In genomic region chr6:53651764-53652401, GRCh38 we compare ENCODE assay signal across 8 cellular contexts. TPM values are rescaled to one million over a fixed set of nuclear protein-coding genes. Genes with fewer than 3 reads are reported as not detected.
DNase-seq lines count a peak whose midpoint lies in the region; ATAC-seq and TF ChIP-seq lines count a peak whose summit lies in the region.

No MANE protein-coding gene starts in this region.

- no peak overlapping the region for H3K27ac ChIP-seq in OCI-LY1 (ENCODE audit: low read depth, low read length, poor library complexity, severe bottlenecking)
- no peak overlapping the region for H3K27ac ChIP-seq in fibroblast of lung (ENCODE audit: insufficient read depth, low read length)
- peak overlapping the region; percentile 45 for H3K27ac ChIP-seq in naive thymus-derived CD4-positive, alpha-beta T cell (ENCODE audit: low read depth, low read length)

- no peaks in the 10 kb centered on the region for H3K27me3 Mint-ChIP-seq in activated T-cell treated with anti-CD3 and anti-CD28 coated beads, Interleukin-2, amount 50 U/mL, for 4 hours (ENCODE audit: low read depth)
- H3K27me3 Mint-ChIP-seq in naive thymus-derived CD4-positive, alpha-beta T cell = peaks cover 0 to 35% (median 0%) of the 10 kb centered on the region in 5 donors

- H2AFZ ChIP-seq in OCI-LY1 (ENCODE audit: low read length) (peak overlapping the region; percentile 94), fibroblast of lung (ENCODE audit: low read length) (peak overlapping the region; percentile 98)

- peak; percentile 81 for ATAC-seq in GM21360 (IDR thresholded peaks at IDR 0.05; ENCODE audit: unreplicated experiment)
- ATAC-seq in activated T-cell treated with anti-CD3 and anti-CD28 coated beads, Interleukin-2, amount 50 U/mL, for 4 hours = peak; percentile 94 to 95
- peak; percentile 94 for ATAC-seq in naive thymus-derived CD4-positive, alpha-beta T cell
- peak; percentile 96 for ATAC-seq in stimulated activated effector memory CD8-positive, alpha-beta T cell treated with anti-CD3 and anti-CD28 coated beads, Interleukin-12 subunit alpha, Interleukin-12 subunit beta, amount 100 ng/mL, for 72 hours

- H3K36me3 ChIP-seq in OCI-LY1 (ENCODE audit: insufficient read depth, low read length) (no peaks in the 10 kb centered on the region), fibroblast of lung (ENCODE audit: control insufficient read depth, insufficient read depth, low read length) (no peaks in the 10 kb centered on the region)
- H3K36me3 ChIP-seq in naive thymus-derived CD4-positive, alpha-beta T cell (ENCODE audit: control insufficient read depth in 2 of 3, insufficient read depth in 3 of 3, low read length in 3 of 3) = no peaks in the 10 kb centered on the region

- H3F3A ChIP-seq in OCI-LY1 (ENCODE audit: insufficient read depth, low read length) = no peaks in the 10 kb centered on the region

- H3K9me2 ChIP-seq in OCI-LY1 (ENCODE audit: low read depth, low read length) = no peaks in the 10 kb centered on the region

- H3K36me3 Mint-ChIP-seq in activated T-cell treated with anti-CD3 and anti-CD28 coated beads, Interleukin-2, amount 50 U/mL, for 4 hours (ENCODE audit: insufficient read depth) = no peaks in the 10 kb centered on the region
- H3K36me3 Mint-ChIP-seq in naive thymus-derived CD4-positive, alpha-beta T cell = peaks cover 0 to 7% (median 0%) of the 10 kb centered on the region in 5 donors
- peaks cover 7% of the 10 kb centered on the region for H3K36me3 Mint-ChIP-seq in stimulated activated effector memory CD8-positive, alpha-beta T cell treated with anti-CD3 and anti-CD28 coated beads, Interleukin-12 subunit alpha, Interleukin-12 subunit beta, amount 100 ng/mL, for 72 hours

- H3K9me3 ChIP-seq in OCI-LY1 (ENCODE audit: low read length) (no peaks in the 10 kb centered on the region), fibroblast of lung (ENCODE audit: control insufficient read depth, insufficient read depth, low read depth, low read length) (no peaks in the 10 kb centered on the region)
- H3K9me3 ChIP-seq in naive thymus-derived CD4-positive, alpha-beta T cell (ENCODE audit: control insufficient read depth in 2 of 3, low read length in 3 of 3) = no peaks in the 10 kb centered on the region

- peaks cover 36% of the 10 kb centered on the region for H3K4me1 Mint-ChIP-seq in activated T-cell treated with anti-CD3 and anti-CD28 coated beads, Interleukin-2, amount 50 U/mL, for 4 hours (ENCODE audit: low read depth)
- H3K4me1 Mint-ChIP-seq in naive thymus-derived CD4-positive, alpha-beta T cell = peaks cover 14 to 34% (median 21%) of the 10 kb centered on the region in 7 donors
- peaks cover 30% of the 10 kb centered on the region for H3K4me1 Mint-ChIP-seq in stimulated activated effector memory CD8-positive, alpha-beta T cell treated with anti-CD3 and anti-CD28 coated beads, Interleukin-12 subunit alpha, Interleukin-12 subunit beta, amount 100 ng/mL, for 72 hours

- no peaks in the 10 kb centered on the region for H3K9me3 Mint-ChIP-seq in activated T-cell treated with anti-CD3 and anti-CD28 coated beads, Interleukin-2, amount 50 U/mL, for 4 hours
- H3K9me3 Mint-ChIP-seq in naive thymus-derived CD4-positive, alpha-beta T cell = no peaks in the 10 kb centered on the region
- H3K9me3 Mint-ChIP-seq in stimulated activated effector memory CD8-positive, alpha-beta T cell treated with anti-CD3 and anti-CD28 coated beads, Interleukin-12 subunit alpha, Interleukin-12 subunit beta, amount 100 ng/mL, for 72 hours = no peaks in the 10 kb centered on the region

- H3K4me2 ChIP-seq in OCI-LY1 (ENCODE audit: low read length) (peak overlapping the region; percentile 89), fibroblast of lung (ENCODE audit: extremely low read depth, insufficient read depth, low read length) (peak overlapping the region; percentile 100)

- POLR2A ChIA-PET in naive thymus-derived CD4-positive, alpha-beta T cell (lab: Charles Lee) = interaction anchor here (1.2 to 3.4 kb wide), 3 partner anchors 105 to 160 kb away, joined by 7 to 20 read pairs (median 19); partner anchors contain the start of gene GCLC

- no peaks in the 10 kb centered on the region for H3K79me2 ChIP-seq in OCI-LY1 (ENCODE audit: insufficient read depth, low read length)
- H3K79me2 ChIP-seq in fibroblast of lung (ENCODE audit: control insufficient read depth, insufficient read depth, low read length) = no peaks in the 10 kb centered on the region

- peak; percentile 88 for DNase-seq in COLO668 (lab: John Stamatoyannopoulos, UW; ENCODE audit: unreplicated experiment)
- DNase-seq in HPDE6-E6E7 (ENCODE audit: extremely low spot score) = peak; percentile 54
- DNase-seq in activated T-cell treated with anti-CD3 and anti-CD28 coated beads, Interleukin-2, amount 50 U/mL, for 4 hours = peak; percentile 73
- DNase-seq in fibroblast of lung (ENCODE audit: low read depth in 2 of 2) = peak; percentile 55 to 64
- DNase-seq in naive thymus-derived CD4-positive, alpha-beta T cell = peak; percentile 62 to 82 (median 74)
- DNase-seq in stimulated activated effector memory CD8-positive, alpha-beta T cell treated with anti-CD3 and anti-CD28 coated beads, Interleukin-12 subunit alpha, Interleukin-12 subunit beta, amount 100 ng/mL, for 72 hours (ENCODE audit: low spot score in 2 of 2) = peak; percentile 71 to 84

- H3K9ac ChIP-seq in OCI-LY1 (ENCODE audit: low read length) = peak overlapping the region; percentile 59
- peak overlapping the region; percentile 57 for H3K9ac ChIP-seq in fibroblast of lung (ENCODE audit: insufficient read depth, low read length)

- H3K4me3 ChIP-seq in OCI-LY1 (ENCODE audit: low read depth, low read length, poor library complexity, severe bottlenecking) (peak overlapping the region; percentile 70), fibroblast of lung (replicated peaks in 1 of 4; ENCODE audit: control extremely low read depth in 1 of 4, insufficient read depth in 1 of 4, low read depth in 3 of 4, low read length in 4 of 4) (peak overlapping the region; percentile 65 to 74 (median 66))
- peak overlapping the region; percentile 91 for H3K4me3 ChIP-seq in naive thymus-derived CD4-positive, alpha-beta T cell (ENCODE audit: low read length)

- TF ChIP-seq CTCF in OCI-LY1 (IDR thresholded peaks at IDR 0.05; ENCODE audit: low read length) (no peak; the same call in 1 of the 2 replicates), fibroblast of lung (conservative IDR thresholded peaks at IDR 0.05 in 1 of 2, IDR thresholded peaks at IDR 0.05 in 1 of 2; ENCODE audit: low read depth in 1 of 2, low read length in 2 of 2) (peak; percentile 1 to 20)

- peak overlapping the region; percentile 65 to 93 (median 84) for H3K27ac Mint-ChIP-seq in naive thymus-derived CD4-positive, alpha-beta T cell
- peak overlapping the region; percentile 93 for H3K27ac Mint-ChIP-seq in stimulated activated effector memory CD8-positive, alpha-beta T cell treated with anti-CD3 and anti-CD28 coated beads, Interleukin-12 subunit alpha, Interleukin-12 subunit beta, amount 100 ng/mL, for 72 hours

- intact Hi-C loops in naive thymus-derived CD4-positive, alpha-beta T cell (cut with micrococcal nuclease) = loop anchor here (1.0 to 10.0 kb wide), 17 partner anchors 73 to 980 kb away; partner anchors contain the start of genes GCLC (in 2 of the 2), GSTA4 (in 2 of the 2), ELOVL5 (in 1 of the 2) and TMEM14A (in 1 of the 2)

- CTCF ChIA-PET in naive thymus-derived CD4-positive, alpha-beta T cell (lab: Charles Lee) = interaction anchor here (0.6 to 6.6 kb wide), 14 partner anchors 9 to 157 kb away, joined by 3 to 80 read pairs (median 4); partner anchors contain the start of gene GCLC

- H4K20me1 ChIP-seq in OCI-LY1 (ENCODE audit: insufficient read depth, low read length) = no peaks in the 10 kb centered on the region
- H4K20me1 ChIP-seq in fibroblast of lung (ENCODE audit: control insufficient read depth, extremely low read depth, insufficient read depth, low read length) = no peaks in the 10 kb centered on the region

- H3K4me1 ChIP-seq in OCI-LY1 (ENCODE audit: insufficient read depth, low read length, severe bottlenecking) = peaks cover 43% of the 10 kb centered on the region
- no peaks in the 10 kb centered on the region for H3K4me1 ChIP-seq in fibroblast of lung (ENCODE audit: control insufficient read depth, extremely low read depth, insufficient read depth, low read length)
- peaks cover 9 to 15% of the 10 kb centered on the region in 2 donors for H3K4me1 ChIP-seq in naive thymus-derived CD4-positive, alpha-beta T cell (ENCODE audit: control insufficient read depth in 2 of 2, insufficient read depth in 2 of 2, low read length in 2 of 2)

- H3K27me3 ChIP-seq in OCI-LY1 (ENCODE audit: insufficient read depth, low read length) = 0 out of 2 replicates have a peak, but pooled peaks cover 5% of the 10 kb centered on the region
- no peaks in the 10 kb centered on the region for H3K27me3 ChIP-seq in fibroblast of lung (ENCODE audit: control insufficient read depth, insufficient read depth, low read length)
- no peaks in the 10 kb centered on the region for H3K27me3 ChIP-seq in naive thymus-derived CD4-positive, alpha-beta T cell (ENCODE audit: control insufficient read depth in 2 of 2, insufficient read depth in 2 of 2, low read length in 2 of 2)

- peak overlapping the region; percentile 90 for H3K4me3 Mint-ChIP-seq in activated T-cell treated with anti-CD3 and anti-CD28 coated beads, Interleukin-2, amount 50 U/mL, for 4 hours
- peak overlapping the region; percentile 90 to 99 (median 94) for H3K4me3 Mint-ChIP-seq in naive thymus-derived CD4-positive, alpha-beta T cell
- peak overlapping the region; percentile 93 for H3K4me3 Mint-ChIP-seq in stimulated activated effector memory CD8-positive, alpha-beta T cell treated with anti-CD3 and anti-CD28 coated beads, Interleukin-12 subunit alpha, Interleukin-12 subunit beta, amount 100 ng/mL, for 72 hours

RNA-seq across cellular contexts. Expression of gene KLHL31, which starts 13.7 kb away (rescaled TPM):
- under 1 TPM; 0.13 to 0.16 (median 0.14) TPM for total RNA-seq in activated T-cell treated with anti-CD3 and anti-CD28 coated beads, Interleukin-2, amount 50 U/mL, for 4 hours
- under 0.01 TPM in 1 of 2 replicates, not detected in the other for total RNA-seq in fibroblast of lung
- polyA plus RNA-seq in fibroblast of lung = 0.01 TPM in 2 replicates
- polyA plus RNA-seq in fibroblast of lung (2012) = 0.02 TPM in 1 of 2 replicates, not detected in the other
- polyA minus RNA-seq in fibroblast of lung (ENCODE audit: low replicate concordance) = not detected in 2 replicates
- total RNA-seq in naive thymus-derived CD4-positive, alpha-beta T cell = under 1 TPM in 4 of 5 experiments, not detected in 1; 0.12 to 0.49 (median 0.15) TPM
- not detected for polyA plus RNA-seq in naive thymus-derived CD4-positive, alpha-beta T cell
